ENCODE assay signal across 1 cellular context in the genomic region with DNA sequence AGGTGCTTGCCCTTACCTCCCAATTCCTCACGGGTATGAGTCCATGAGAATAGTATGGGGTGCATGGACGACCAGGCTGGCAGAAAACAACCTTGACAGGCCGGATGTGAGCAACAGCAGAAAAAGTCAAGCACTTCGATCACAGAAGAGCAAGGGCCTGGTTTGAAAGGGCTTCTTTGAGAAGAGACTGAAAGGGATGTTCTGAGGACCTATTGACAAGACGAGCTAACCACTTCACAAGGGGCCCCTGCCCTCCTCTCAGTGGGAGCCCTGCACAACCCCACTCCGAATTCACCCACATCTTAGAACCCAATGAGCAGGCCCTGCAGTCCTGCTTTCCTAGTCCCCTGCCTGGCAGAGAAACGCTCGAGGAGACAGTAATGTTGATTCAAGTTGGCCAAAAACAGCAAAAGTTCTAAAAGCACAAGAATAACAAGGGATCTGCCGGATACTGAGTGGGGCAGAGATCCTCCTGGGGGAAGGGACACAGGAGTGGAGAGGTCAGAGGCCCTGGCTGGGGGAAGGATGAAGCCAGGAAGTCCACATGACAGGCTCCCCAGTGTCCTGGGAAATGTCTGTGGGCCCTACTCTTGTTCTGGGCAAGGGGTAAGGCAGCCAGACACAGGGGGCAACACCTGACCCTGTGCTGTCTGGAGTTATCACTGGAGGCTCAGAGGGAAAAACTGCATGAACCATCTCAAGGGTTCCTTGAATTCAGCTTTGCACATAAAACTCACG.
TF ChIP-seq lines count a peak whose summit lies in the region.

No MANE protein-coding gene starts in this region.

TF ChIP-seq in SK-N-SH treated with all-trans-retinoic acid at 6 μM for 48 hours, 23 proteins besides CTCF, POLR2A, EP300 and RAD21 (continued from another document):
- TF ChIP-seq, protein P1, sequence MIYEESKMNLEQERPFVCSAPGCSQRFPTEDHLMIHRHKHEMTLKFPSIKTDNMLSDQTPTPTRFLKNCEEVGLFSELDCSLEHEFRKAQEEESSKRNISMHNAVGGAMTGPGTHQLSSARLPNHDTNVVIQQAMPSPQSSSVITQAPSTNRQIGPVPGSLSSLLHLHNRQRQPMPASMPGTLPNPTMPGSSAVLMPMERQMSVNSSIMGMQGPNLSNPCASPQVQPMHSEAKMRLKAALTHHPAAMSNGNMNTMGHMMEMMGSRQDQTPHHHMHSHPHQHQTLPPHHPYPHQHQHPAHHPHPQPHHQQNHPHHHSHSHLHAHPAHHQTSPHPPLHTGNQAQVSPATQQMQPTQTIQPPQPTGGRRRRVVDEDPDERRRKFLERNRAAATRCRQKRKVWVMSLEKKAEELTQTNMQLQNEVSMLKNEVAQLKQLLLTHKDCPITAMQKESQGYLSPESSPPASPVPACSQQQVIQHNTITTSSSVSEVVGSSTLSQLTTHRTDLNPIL (CRISPR knock-in tag; IDR thresholded peaks at IDR 0.05; ENCODE audit: low read depth), result no peak
